ENCODE assay signal across 8 cellular contexts in genomic region chr16:48366165-48367093, GRCh38. TPM values are rescaled to one million over a fixed set of nuclear protein-coding genes. Genes with fewer than 3 reads are reported as not detected.
DNase-seq lines count a peak whose midpoint lies in the region; ATAC-seq and TF ChIP-seq lines count a peak whose summit lies in the region.

No MANE protein-coding gene starts in this region.

- TF ChIP-seq CTCF in PC-9 (conservative IDR thresholded peaks at IDR 0.05) (no peak), cardiac muscle cell (IDR thresholded peaks at IDR 0.05; ENCODE audit: low read depth, low read length) (no peak), progenitor cell of endocrine pancreas (IDR thresholded peaks at IDR 0.05; ENCODE audit: unreplicated experiment) (no peak)

- H3K36me3 Mint-ChIP-seq in activated naive CD4-positive, alpha-beta T cell treated with anti-CD3 and anti-CD28 coated beads, Interleukin-2, amount 50 U/mL, for 24 hours, result no peaks in the 10 kb centered on the region
- H3K36me3 Mint-ChIP-seq in progenitor cell of endocrine pancreas (ENCODE audit: insufficient read depth), result peaks cover 1% of the 10 kb centered on the region

- peak overlapping the region; percentile 71 for H2AFZ ChIP-seq in PC-9

- TSS peak; percentile 90 for BruUV-seq in PC-9 (replicated peaks; lab: Mats Ljungman, UMichigan)

- peaks cover 94% of the 10 kb centered on the region for H3K79me2 ChIP-seq in PC-9 (ENCODE audit: low read depth)

- H3K36me3 ChIP-seq in PC-9 (ENCODE audit: low read depth) (peaks cover 6% of the 10 kb centered on the region; the same call in 1 of the 2 replicates), cardiac muscle cell (no peaks in the 10 kb centered on the region)

- CTCF ChIA-PET in PC-9 (lab: Charles Lee), result interaction anchor here (0.6 to 1.2 kb wide), 4 partner anchors 13 to 257 kb away, joined by 3 to 5 read pairs (median 3); no protein-coding TSS in a partner anchor

- in situ Hi-C loops in Caki2 (cut with HindIII; ENCODE audit: low pct_unique_long_range_greater_than_20kb, low sequenced_read_pairs), result no loop called here

- H3K9me3 Mint-ChIP-seq in activated naive CD4-positive, alpha-beta T cell treated with anti-CD3 and anti-CD28 coated beads, Interleukin-2, amount 50 U/mL, for 24 hours, result no peaks in the 10 kb centered on the region
- H3K9me3 Mint-ChIP-seq in progenitor cell of endocrine pancreas (ENCODE audit: low read depth), result no peaks in the 10 kb centered on the region

- POLR2A ChIA-PET in PC-9 (lab: Charles Lee; ENCODE audit: unreplicated experiment), result interaction anchor here (0.6 to 0.9 kb wide), 5 partner anchors 11 to 257 kb away, joined by 3 to 10 read pairs (median 6); no protein-coding TSS in a partner anchor

- peaks cover 14% of the 10 kb centered on the region; the same call in 1 of the 2 replicates for H4K20me1 ChIP-seq in PC-9 (ENCODE audit: insufficient read depth)

- peak overlapping the region; percentile 96 for H3K4me2 ChIP-seq in PC-9

- H3K27ac Mint-ChIP-seq in activated naive CD4-positive, alpha-beta T cell treated with anti-CD3 and anti-CD28 coated beads, Interleukin-2, amount 50 U/mL, for 24 hours, result peak overlapping the region; percentile 99
- peak overlapping the region; percentile 90 for H3K27ac Mint-ChIP-seq in progenitor cell of endocrine pancreas

- H3K27ac ChIP-seq in PC-9 (peak overlapping the region; percentile 100), cardiac muscle cell (peak overlapping the region; percentile 57)

- intact Hi-C loops in PC-9 (cut with micrococcal nuclease; ENCODE audit: unreplicated experiment), result loop anchor here (5.0 kb wide), 2 partner anchors 161 to 241 kb away; no protein-coding TSS in a partner anchor

- no peaks in the 10 kb centered on the region for H3K27me3 ChIP-seq in PC-9 (ENCODE audit: insufficient read depth, low read depth)
- no peaks in the 10 kb centered on the region for H3K27me3 ChIP-seq in cardiac muscle cell

- H3K9me3 ChIP-seq in PC-9 (ENCODE audit: insufficient read depth, low read depth) (no peaks in the 10 kb centered on the region), cardiac muscle cell (ENCODE audit: low read depth) (no peaks in the 10 kb centered on the region)

- peaks cover 69% of the 10 kb centered on the region for H3K4me1 Mint-ChIP-seq in activated naive CD4-positive, alpha-beta T cell treated with anti-CD3 and anti-CD28 coated beads, Interleukin-2, amount 50 U/mL, for 24 hours
- peaks cover 40% of the 10 kb centered on the region for H3K4me1 Mint-ChIP-seq in progenitor cell of endocrine pancreas (ENCODE audit: low read depth)

- H3K4me1 ChIP-seq in PC-9 (replicated peaks; ENCODE audit: insufficient read depth) (peaks cover 37% of the 10 kb centered on the region), cardiac muscle cell (ENCODE audit: low read depth) (peaks cover 12% of the 10 kb centered on the region)

- peaks cover 26% of the 10 kb centered on the region; the same call in 1 of the 2 replicates for H3F3A ChIP-seq in PC-9 (ENCODE audit: insufficient read depth, low read depth)

- peak; percentile 50 for ATAC-seq in GM19328 (IDR thresholded peaks at IDR 0.05; ENCODE audit: unreplicated experiment)
- peak; percentile 76 for ATAC-seq in HG03378 (IDR thresholded peaks at IDR 0.05; ENCODE audit: unreplicated experiment)

- H3K4me3 ChIP-seq in PC-9 (peak overlapping the region; percentile 73), cardiac muscle cell (peak overlapping the region; percentile 67)

- DNase-seq in Caki2 (ENCODE audit: low read depth) (peak; percentile 53), PC-9 (peak; percentile 48 to 89), cardiac muscle cell (ENCODE audit: low read depth in 1 of 2, low spot score in 1 of 2) (peak; percentile 39 to 95), progenitor cell of endocrine pancreas (ENCODE audit: low spot score, unreplicated experiment) (no peak), occipital lobe (lab: John Stamatoyannopoulos, UW) (no peak)

- peak overlapping the region; percentile 96 for H3K4me3 Mint-ChIP-seq in activated naive CD4-positive, alpha-beta T cell treated with anti-CD3 and anti-CD28 coated beads, Interleukin-2, amount 50 U/mL, for 24 hours
- peak overlapping the region; percentile 67 for H3K4me3 Mint-ChIP-seq in progenitor cell of endocrine pancreas (ENCODE audit: low read depth)

- H3K9me2 ChIP-seq in PC-9 (ENCODE audit: insufficient read depth), result no peaks in the 10 kb centered on the region

- H3K27me3 Mint-ChIP-seq in activated naive CD4-positive, alpha-beta T cell treated with anti-CD3 and anti-CD28 coated beads, Interleukin-2, amount 50 U/mL, for 24 hours, result no peaks in the 10 kb centered on the region
- no peaks in the 10 kb centered on the region for H3K27me3 Mint-ChIP-seq in progenitor cell of endocrine pancreas

RNA-seq across cellular contexts. Expression of gene SIAH1, which starts 18.8 kb away (rescaled TPM):
- total RNA-seq in Caki2 (2014; rRNA removed; shearing (Covaris generic); ENCODE audit: low replicate concordance), result 4.6 and 12.9 TPM in 2 replicates
- total RNA-seq in PC-9 (2021) (18.6 and 22.8 TPM in 2 replicates), cardiac muscle cell (26.8 and 26.9 TPM in 2 replicates), progenitor cell of endocrine pancreas (38.3 and 40.5 TPM in 2 replicates), occipital lobe (154 TPM)
- polyA plus RNA-seq in cardiac muscle cell, result 46.4 and 64.8 TPM in 2 replicates

Comparison
In these comparisons a context has a peak if more than half of its experiments do, and no peak if none do; other contexts are left out.
1. DNase-seq: peak in Caki2 (single experiment), PC-9 (2 of 2) and cardiac muscle cell (2 of 2); none in progenitor cell of endocrine pancreas (single experiment) and occipital lobe (single experiment).